ENCODE assay signal across 8 cellular contexts in the genomic region with DNA sequence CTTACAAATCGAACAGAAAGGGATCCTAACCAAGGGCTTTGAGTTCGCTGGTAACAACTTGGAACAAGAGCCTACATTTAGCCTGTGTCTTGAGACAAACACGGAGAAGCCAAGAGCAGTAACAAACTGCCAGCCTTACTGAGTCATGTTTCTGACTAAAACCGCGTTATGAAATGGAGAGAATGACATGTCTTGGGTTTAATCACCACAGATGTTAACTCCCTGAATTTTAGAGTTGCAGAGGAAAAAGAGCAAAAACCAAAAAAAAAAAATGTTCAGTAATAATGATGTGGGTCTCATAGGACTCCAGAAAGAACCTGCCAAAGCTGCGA. TPM values are rescaled to one million over a fixed set of nuclear protein-coding genes. Genes with fewer than 3 reads are reported as not detected.
DNase-seq lines count a peak whose midpoint lies in the region; TF ChIP-seq lines count a peak whose summit lies in the region.

No MANE protein-coding gene starts in this region.

- TF ChIP-seq CTCF in GM12865 (IDR thresholded peaks at IDR 0.05; ENCODE audit: insufficient read depth, low read depth, low read length, missing control alignments) (no peak), MM.1S (IDR thresholded peaks at IDR 0.05; ENCODE audit: low read length) (no peak)

- H3K4me1 Mint-ChIP-seq in activated T-helper 2 cell treated with anti-CD3 and anti-CD28 coated beads, Interferon-gamma antibody, Interleukin-2, Interleukin-4, amounts not matched to agents 10 μg/mL and 5 μg/mL and 100 μg/mL, durations not matched to agents 14 hours and 24 hours and 36 hours (ENCODE audit: low read depth) = peaks cover 47% of the 10 kb centered on the region

- no peaks in the 10 kb centered on the region for H3K27me3 ChIP-seq in MM.1S (replicated peaks; ENCODE audit: insufficient read depth, low read length)

- H3K9me3 ChIP-seq in MM.1S (replicated peaks; ENCODE audit: insufficient read depth, low read length) = no peaks in the 10 kb centered on the region

- peak overlapping the region; percentile 89 for H3K4me3 Mint-ChIP-seq in activated T-helper 2 cell treated with anti-CD3 and anti-CD28 coated beads, Interferon-gamma antibody, Interleukin-2, Interleukin-4, amounts not matched to agents 10 μg/mL and 5 μg/mL and 100 μg/mL, durations not matched to agents 14 hours and 24 hours and 36 hours (ENCODE audit: low read depth)

- H3K9me2 ChIP-seq in MM.1S (replicated peaks; ENCODE audit: insufficient read depth, low read length) = no peaks in the 10 kb centered on the region

- no peaks in the 10 kb centered on the region for H4K20me1 ChIP-seq in MM.1S (ENCODE audit: insufficient read depth, low read length)

- H3K9me3 Mint-ChIP-seq in activated T-helper 2 cell treated with anti-CD3 and anti-CD28 coated beads, Interferon-gamma antibody, Interleukin-2, Interleukin-4, amounts not matched to agents 10 μg/mL and 5 μg/mL and 100 μg/mL, durations not matched to agents 14 hours and 24 hours and 36 hours = no peaks in the 10 kb centered on the region

- H3K27ac ChIP-seq in MM.1S (ENCODE audit: low read length) = peak overlapping the region; percentile 64; the same call in 1 of the 2 replicates

- no peaks in the 10 kb centered on the region for H3K36me3 ChIP-seq in MM.1S (replicated peaks; ENCODE audit: insufficient read depth, low read length)

- H3K27ac Mint-ChIP-seq in activated T-helper 2 cell treated with anti-CD3 and anti-CD28 coated beads, Interferon-gamma antibody, Interleukin-2, Interleukin-4, amounts not matched to agents 10 μg/mL and 5 μg/mL and 100 μg/mL, durations not matched to agents 14 hours and 24 hours and 36 hours = peak overlapping the region; percentile 94

- H3K4me1 ChIP-seq in MM.1S (ENCODE audit: low read length) = no peaks in the 10 kb centered on the region

- peak overlapping the region; percentile 79 for H3K4me2 ChIP-seq in MM.1S (ENCODE audit: low read depth, low read length)

- peak overlapping the region; percentile 97 for H2AFZ ChIP-seq in MM.1S (ENCODE audit: low read length)

- H3K9ac ChIP-seq in MM.1S (ENCODE audit: low read length) = peak overlapping the region; percentile 96

- peak; percentile 56 for DNase-seq in GM12865 (ENCODE audit: low read depth)
- DNase-seq in HCEC 1CT = peak; percentile 85
- DNase-seq in MM.1S = peak; percentile 31
- peak; percentile 37 for DNase-seq in activated T-helper 2 cell treated with anti-CD3 and anti-CD28 coated beads, Interferon-gamma antibody, Interleukin-2, Interleukin-4, amounts not matched to agents 10 μg/mL and 5 μg/mL and 100 μg/mL, durations not matched to agents 14 hours and 24 hours and 36 hours (ENCODE audit: low spot score)
- DNase-seq in glomerular visceral epithelial cell (ENCODE audit: extremely low spot score) = peak; percentile 61
- peak; percentile 67 for DNase-seq in pons (ENCODE audit: low spot score)
- no peak for DNase-seq in SHP77 (lab: John Stamatoyannopoulos, UW)
- DNase-seq in NCI-H345 treated with DMSO at 0.1 percent for 48 hours (lab: John Stamatoyannopoulos, UW; ENCODE audit: unreplicated experiment) = no peak

- H3F3A ChIP-seq in MM.1S (ENCODE audit: insufficient read depth, low read length) = no peaks in the 10 kb centered on the region

- no peaks in the 10 kb centered on the region for H3K27me3 Mint-ChIP-seq in activated T-helper 2 cell treated with anti-CD3 and anti-CD28 coated beads, Interferon-gamma antibody, Interleukin-2, Interleukin-4, amounts not matched to agents 10 μg/mL and 5 μg/mL and 100 μg/mL, durations not matched to agents 14 hours and 24 hours and 36 hours (ENCODE audit: low read depth)

- H3K79me2 ChIP-seq in MM.1S (ENCODE audit: low read length) = peaks cover 57% of the 10 kb centered on the region

- H3K4me3 ChIP-seq in GM12865 (ENCODE audit: low read depth, low read length) (peak overlapping the region; percentile 67), MM.1S (ENCODE audit: low read length) (peak overlapping the region; percentile 96)

- intact Hi-C loops in activated T-helper 2 cell treated with anti-CD3 and anti-CD28 coated beads, Interferon-gamma antibody, Interleukin-2, Interleukin-4, amounts not matched to agents 10 μg/mL and 5 μg/mL and 100 μg/mL, durations not matched to agents 14 hours and 24 hours and 36 hours (cut with micrococcal nuclease) = loop anchor here (1.0 to 2.0 kb wide), 3 partner anchors 40 to 125 kb away; no protein-coding TSS in a partner anchor

- peaks cover 32% of the 10 kb centered on the region for H3K36me3 Mint-ChIP-seq in activated T-helper 2 cell treated with anti-CD3 and anti-CD28 coated beads, Interferon-gamma antibody, Interleukin-2, Interleukin-4, amounts not matched to agents 10 μg/mL and 5 μg/mL and 100 μg/mL, durations not matched to agents 14 hours and 24 hours and 36 hours (ENCODE audit: low read depth)

RNA-seq across cellular contexts. Expression of a gene that starts 1.0 kb away (rescaled TPM):
- total RNA-seq in activated T-helper 2 cell treated with anti-CD3 and anti-CD28 coated beads, Interferon-gamma antibody, Interleukin-2, Interleukin-4, amounts not matched to agents 10 μg/mL and 5 μg/mL and 100 μg/mL, durations not matched to agents 14 hours and 24 hours and 36 hours = 69.0 and 73.2 TPM in 2 replicates

RNA-seq across cellular contexts. Expression of a gene that starts 59.0 kb away (rescaled TPM):
- 40.4 and 42.1 TPM in 2 replicates for total RNA-seq in activated T-helper 2 cell treated with anti-CD3 and anti-CD28 coated beads, Interferon-gamma antibody, Interleukin-2, Interleukin-4, amounts not matched to agents 10 μg/mL and 5 μg/mL and 100 μg/mL, durations not matched to agents 14 hours and 24 hours and 36 hours

Comparison
In these comparisons a context has a peak if more than half of its experiments do, and no peak if none do; other contexts are left out.
1. DNase-seq: peak in GM12865 (single experiment), HCEC 1CT (single experiment), MM.1S (single experiment), activated T-helper 2 cell treated with anti-CD3 and anti-CD28 coated beads, Interferon-gamma antibody, Interleukin-2, Interleukin-4, amounts not matched to agents 10 μg/mL and 5 μg/mL and 100 μg/mL, durations not matched to agents 14 hours and 24 hours and 36 hours (single experiment), glomerular visceral epithelial cell (single experiment) and pons (single experiment); none in SHP77 (0 of 2) and NCI-H345 treated with DMSO at 0.1 percent for 48 hours (single experiment).